20 cellular contexts compared by ENCODE assay signal in genomic region chr18:49721981-49722380, GRCh38.
"Had no signal": no experiment of that assay in that cellular context is flagged by ENCODE, and none has a peak within 500 bp of the region (broad histone marks: within the 10 kb centered on the region; RNA-seq: fewer than 3 reads in every experiment).

No MANE protein-coding gene starts in this region.

- H3K9me3 ChIP-seq: gastrocnemius medialis, ovary, psoas muscle, stomach, thyroid gland had no signal

- H3K27me3 ChIP-seq: gastrocnemius medialis, ovary, stomach, thyroid gland had no signal

- H3K27ac ChIP-seq: gastrocnemius medialis, ovary, psoas muscle, thyroid gland had no signal

- H3K4me3 ChIP-seq: gastrocnemius medialis, lung, ovary, psoas muscle, stomach, thyroid gland had no signal

- H3K4me1 ChIP-seq: gastrocnemius medialis, psoas muscle had no signal

- DNase-seq: cortex of kidney; effector memory CD8-positive, alpha-beta T cell; gastrocnemius medialis; head of caudate nucleus; kidney; natural killer cell; occipital lobe; ovary; posterior cingulate gyrus; psoas muscle; right cardiac atrium; stimulated activated CD4-positive, alpha-beta T cell treated with anti-CD3 and anti-CD28 coated beads, Interleukin-12 subunit alpha, Interleukin-12 subunit beta, amount 100 ng/mL, for 4 hours; stimulated activated CD4-positive, alpha-beta T cell treated with anti-CD3 and anti-CD28 coated beads, Interleukin-1b, Interleukin-23, amount 100 ng/mL, for 48 hours; stimulated activated CD4-positive, alpha-beta T cell treated with anti-CD3 and anti-CD28 coated beads, Interleukin-4, amount 100 ng/mL, for 24 hours; stimulated activated naive CD4-positive, alpha-beta T cell treated with Interleukin-2 at 50 U/mL for 16 hours; stomach; thyroid gland had no signal

- ATAC-seq: effector memory CD8-positive, alpha-beta T cell; gastrocnemius medialis; left lobe of liver; natural killer cell; psoas muscle; right cardiac atrium; stimulated activated effector memory CD8-positive, alpha-beta T cell treated with anti-CD3 and anti-CD28 coated beads, Interleukin-12 subunit alpha, Interleukin-12 subunit beta, amount 100 ng/mL, for 72 hours had no signal

- H3K36me3 ChIP-seq: gastrocnemius medialis, ovary, stomach, thyroid gland had no signal
